In genomic region chr3:66038726-66039589, GRCh38 we compare ENCODE assay signal across 2 cellular contexts.
TF ChIP-seq lines count a peak whose summit lies in the region.

Gene MAGI1 (minus strand): TSS chr3:66038918. CDS start chr3:66038308, 610 bp downstream.

TF ChIP-seq in IMR-90, 13 proteins besides CTCF, POLR2A, EP300 and RAD21:
- TF ChIP-seq RFX5 (IDR thresholded peaks at IDR 0.05; ENCODE audit: low read depth, low read length) (no peak), MXI1 (IDR thresholded peaks at IDR 0.05; ENCODE audit: borderline replicate concordance, low read depth, low read length) (peak; percentile 38), ELK1 (IDR thresholded peaks at IDR 0.05; ENCODE audit: borderline replicate concordance, low read depth, low read length) (no peak), NFE2L2 (IDR thresholded peaks at IDR 0.05; ENCODE audit: low read depth, low read length) (no peak), MAZ (IDR thresholded peaks at IDR 0.05; ENCODE audit: borderline replicate concordance, low read depth, low read length) (peak; percentile 94), CEBPB (IDR thresholded peaks at IDR 0.05; ENCODE audit: low read depth, low read length) (no peak), BHLHE40 (IDR thresholded peaks at IDR 0.05; ENCODE audit: low read depth, low read length) (no peak), SMC3 (IDR thresholded peaks at IDR 0.05; ENCODE audit: low read depth, low read length) (peak; percentile 27; the same call in 1 of the 2 replicates)
TF ChIP-seq in IMR-90: peak in this region for 3.

TF ChIP-seq in K562, 482 proteins besides CTCF, POLR2A, EP300 and RAD21 (continues in another document):
- TF ChIP-seq PML (IDR thresholded peaks at IDR 0.05; ENCODE audit: low read length) (no peak), XRCC5 (IDR thresholded peaks at IDR 0.05; ENCODE audit: low read depth, low read length) (no peak), PHF8 (IDR thresholded peaks at IDR 0.05; ENCODE audit: borderline replicate concordance, low read length) (peak; percentile 15; the same call in 1 of the 2 replicates), GTF3C2 (IDR thresholded peaks at IDR 0.05; ENCODE audit: borderline replicate concordance, extremely low read depth, insufficient read length) (no peak), SOX6 (IDR thresholded peaks at IDR 0.05) (peak; percentile 92), CBX2 (IDR thresholded peaks at IDR 0.05; ENCODE audit: insufficient read depth, low read length, poor library complexity, severe bottlenecking) (no peak), ZFP91 (CRISPR knock-in tag; IDR thresholded peaks at IDR 0.05) (peak; percentile 92), NCOA2 (IDR thresholded peaks at IDR 0.05; ENCODE audit: partially characterized antibody in 2 of 2) (no peak), ATF2 (CRISPR knock-in tag; IDR thresholded peaks at IDR 0.05) (no peak), POLR2B (IDR thresholded peaks at IDR 0.05; ENCODE audit: low read depth, partially characterized antibody) (no peak), ZNF583 (CRISPR knock-in tag; IDR thresholded peaks at IDR 0.05) (no peak), STAT5A (IDR thresholded peaks at IDR 0.05; ENCODE audit: borderline replicate concordance, low read length) (no peak), FOXM1 (IDR thresholded peaks at IDR 0.05; ENCODE audit: low read depth) (0 out of 2 replicates have a peak, but pooled peaks have one; percentile 23), FOXM1 (CRISPR knock-in tag; IDR thresholded peaks at IDR 0.05; ENCODE audit: low read depth) (no peak), ZNF586 (CRISPR knock-in tag; conservative IDR thresholded peaks at IDR 0.05) (no peak), ZNF740 (CRISPR knock-in tag; IDR thresholded peaks at IDR 0.05) (peak; percentile 91), ZNF740 (tag; IDR thresholded peaks at IDR 0.05) (peak in 1 of 2 experiments; percentile 90; a peak in 2 of 4 replicates), ZKSCAN8 (CRISPR knock-in tag; IDR thresholded peaks at IDR 0.05) (no peak), OTX1 (CRISPR knock-in tag; IDR thresholded peaks at IDR 0.05) (no peak), EWSR1 (IDR thresholded peaks at IDR 0.05; ENCODE audit: borderline replicate concordance, low read depth, partially characterized antibody) (no peak), ZNF695 (CRISPR knock-in tag; IDR thresholded peaks at IDR 0.05) (no peak), RBFOX2 (IDR thresholded peaks at IDR 0.05; ENCODE audit: low read depth, low read length) (0 out of 2 replicates have a peak, but pooled peaks have one; percentile 20), HOMEZ (CRISPR knock-in tag; IDR thresholded peaks at IDR 0.05) (no peak), MBD2 (IDR thresholded peaks at IDR 0.05; ENCODE audit: borderline replicate concordance, low read depth) (no peak), SMAD3 (CRISPR knock-in tag; conservative IDR thresholded peaks at IDR 0.05) (no peak), TFAP4 (CRISPR knock-in tag; IDR thresholded peaks at IDR 0.05; ENCODE audit: borderline replicate concordance) (0 out of 2 replicates have a peak, but pooled peaks have one; percentile 11), CCNT2 (IDR thresholded peaks at IDR 0.05; ENCODE audit: borderline replicate concordance, extremely low read depth, insufficient read length, low read depth, low read length) (no peak), CXXC5 (CRISPR knock-in tag; IDR thresholded peaks at IDR 0.05) (peak; percentile 42), ILF3 (IDR thresholded peaks at IDR 0.05; ENCODE audit: borderline replicate concordance) (no peak), CTBP1 (IDR thresholded peaks at IDR 0.05; ENCODE audit: borderline replicate concordance) (peak; percentile 44; the same call in 1 of the 2 replicates), MEIS2 (IDR thresholded peaks at IDR 0.05; ENCODE audit: partially characterized antibody) (peak; percentile 52), LEF1 (IDR thresholded peaks at IDR 0.05) (no peak), MBD1 (CRISPR knock-in tag; IDR thresholded peaks at IDR 0.05) (no peak), TEAD1 (CRISPR knock-in tag; IDR thresholded peaks at IDR 0.05) (peak in 1 of 2 experiments; percentile 63; a peak in 1 of 4 replicates), ELK1 (CRISPR knock-in tag; IDR thresholded peaks at IDR 0.05) (no peak), MAZ (CRISPR knock-in tag; conservative IDR thresholded peaks at IDR 0.05 in 1 of 2, IDR thresholded peaks at IDR 0.05 in 1 of 2) (0 out of 4 replicates have a peak, but pooled peaks of 1 of the 2 experiments have one; percentile 63)
- TF ChIP-seq, protein P1, sequence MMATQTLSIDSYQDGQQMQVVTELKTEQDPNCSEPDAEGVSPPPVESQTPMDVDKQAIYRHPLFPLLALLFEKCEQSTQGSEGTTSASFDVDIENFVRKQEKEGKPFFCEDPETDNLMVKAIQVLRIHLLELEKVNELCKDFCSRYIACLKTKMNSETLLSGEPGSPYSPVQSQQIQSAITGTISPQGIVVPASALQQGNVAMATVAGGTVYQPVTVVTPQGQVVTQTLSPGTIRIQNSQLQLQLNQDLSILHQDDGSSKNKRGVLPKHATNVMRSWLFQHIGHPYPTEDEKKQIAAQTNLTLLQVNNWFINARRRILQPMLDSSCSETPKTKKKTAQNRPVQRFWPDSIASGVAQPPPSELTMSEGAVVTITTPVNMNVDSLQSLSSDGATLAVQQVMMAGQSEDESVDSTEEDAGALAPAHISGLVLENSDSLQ (IDR thresholded peaks at IDR 0.05): peak; percentile 82
- TF ChIP-seq, protein P2, sequence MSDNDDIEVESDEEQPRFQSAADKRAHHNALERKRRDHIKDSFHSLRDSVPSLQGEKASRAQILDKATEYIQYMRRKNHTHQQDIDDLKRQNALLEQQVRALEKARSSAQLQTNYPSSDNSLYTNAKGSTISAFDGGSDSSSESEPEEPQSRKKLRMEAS (CRISPR knock-in tag; IDR thresholded peaks at IDR 0.05): 0 out of 2 replicates have a peak, but pooled peaks have one; percentile 18
- TF ChIP-seq, protein P3, sequence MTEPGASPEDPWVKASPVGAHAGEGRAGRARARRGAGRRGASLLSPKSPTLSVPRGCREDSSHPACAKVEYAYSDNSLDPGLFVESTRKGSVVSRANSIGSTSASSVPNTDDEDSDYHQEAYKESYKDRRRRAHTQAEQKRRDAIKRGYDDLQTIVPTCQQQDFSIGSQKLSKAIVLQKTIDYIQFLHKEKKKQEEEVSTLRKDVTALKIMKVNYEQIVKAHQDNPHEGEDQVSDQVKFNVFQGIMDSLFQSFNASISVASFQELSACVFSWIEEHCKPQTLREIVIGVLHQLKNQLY (CRISPR knock-in tag; conservative IDR thresholded peaks at IDR 0.05): no peak
- TF ChIP-seq, protein P4, sequence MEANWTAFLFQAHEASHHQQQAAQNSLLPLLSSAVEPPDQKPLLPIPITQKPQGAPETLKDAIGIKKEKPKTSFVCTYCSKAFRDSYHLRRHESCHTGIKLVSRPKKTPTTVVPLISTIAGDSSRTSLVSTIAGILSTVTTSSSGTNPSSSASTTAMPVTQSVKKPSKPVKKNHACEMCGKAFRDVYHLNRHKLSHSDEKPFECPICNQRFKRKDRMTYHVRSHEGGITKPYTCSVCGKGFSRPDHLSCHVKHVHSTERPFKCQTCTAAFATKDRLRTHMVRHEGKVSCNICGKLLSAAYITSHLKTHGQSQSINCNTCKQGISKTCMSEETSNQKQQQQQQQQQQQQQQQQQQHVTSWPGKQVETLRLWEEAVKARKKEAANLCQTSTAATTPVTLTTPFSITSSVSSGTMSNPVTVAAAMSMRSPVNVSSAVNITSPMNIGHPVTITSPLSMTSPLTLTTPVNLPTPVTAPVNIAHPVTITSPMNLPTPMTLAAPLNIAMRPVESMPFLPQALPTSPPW (CRISPR knock-in tag; IDR thresholded peaks at IDR 0.05): peak; percentile 85
- TF ChIP-seq, protein P5, sequence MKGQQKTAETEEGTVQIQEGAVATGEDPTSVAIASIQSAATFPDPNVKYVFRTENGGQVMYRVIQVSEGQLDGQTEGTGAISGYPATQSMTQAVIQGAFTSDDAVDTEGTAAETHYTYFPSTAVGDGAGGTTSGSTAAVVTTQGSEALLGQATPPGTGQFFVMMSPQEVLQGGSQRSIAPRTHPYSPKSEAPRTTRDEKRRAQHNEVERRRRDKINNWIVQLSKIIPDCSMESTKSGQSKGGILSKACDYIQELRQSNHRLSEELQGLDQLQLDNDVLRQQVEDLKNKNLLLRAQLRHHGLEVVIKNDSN (CRISPR knock-in tag; IDR thresholded peaks at IDR 0.05): no peak
